In the genomic region with DNA sequence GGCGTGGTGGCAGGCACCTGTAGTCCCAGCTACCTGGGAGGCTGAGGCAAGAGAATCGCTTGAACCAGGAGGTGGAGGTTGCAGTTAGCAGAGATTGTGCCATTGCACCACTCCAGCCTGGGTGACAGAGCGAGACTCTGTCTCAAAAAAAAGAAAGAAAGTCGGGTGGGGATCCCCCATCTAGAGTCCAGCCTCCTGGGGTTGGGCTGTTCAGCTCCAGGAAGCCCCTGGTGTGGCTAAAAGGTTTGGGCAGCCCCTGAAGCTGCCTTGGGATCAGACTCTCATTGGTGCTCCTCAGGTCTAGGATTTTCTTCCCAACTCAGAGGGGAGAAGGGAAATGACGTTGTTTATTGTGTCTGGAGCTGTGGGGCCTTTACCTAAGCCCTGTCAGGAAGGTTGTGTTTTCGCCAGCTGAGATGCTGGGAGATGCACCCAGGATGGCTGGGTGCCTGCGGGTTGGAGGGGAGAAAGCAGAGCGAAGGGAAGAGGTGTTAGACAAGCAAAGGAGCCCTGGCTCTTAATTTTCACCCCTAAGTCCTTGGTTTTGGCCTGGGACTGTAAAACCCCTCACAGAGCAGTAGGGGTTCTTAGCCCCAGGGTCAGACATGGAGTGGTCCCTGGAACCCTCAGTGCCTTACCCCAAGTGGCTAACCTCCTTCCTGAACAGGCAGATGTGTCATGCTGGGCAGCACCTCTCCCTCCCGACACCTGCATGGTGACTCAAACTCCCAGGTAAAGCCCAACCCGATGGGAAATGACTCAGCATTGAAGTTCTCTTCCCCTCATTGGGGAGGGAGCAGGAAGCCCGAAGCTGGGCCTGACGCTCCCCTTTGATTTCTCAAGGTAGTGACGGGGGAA, we compare ENCODE assay signal across 8 cellular contexts. TPM values are rescaled to one million over a fixed set of nuclear protein-coding genes. Genes with fewer than 3 reads are reported as not detected.
DNase-seq lines count a peak whose midpoint lies in the region; ATAC-seq lines count a peak whose summit lies in the region.

No MANE protein-coding gene starts in this region.

- no peaks in the 10 kb centered on the region for H3K36me3 Mint-ChIP-seq in activated T-cell treated with anti-CD3 and anti-CD28 coated beads, Interleukin-2, amount 50 U/mL, for 72 hours (ENCODE audit: insufficient read depth in 2 of 2)
- no peaks in the 10 kb centered on the region for H3K36me3 Mint-ChIP-seq in memory B cell

- ATAC-seq in activated T-cell treated with anti-CD3 and anti-CD28 coated beads, Interleukin-2, amount 50 U/mL, for 72 hours (replicated peaks in 1 of 2) = peak; percentile 94 to 95
- ATAC-seq in memory B cell (ENCODE audit: low read depth) = peak; percentile 49

- in situ Hi-C loops in KBM-7 (cut with MboI; ENCODE audit: low pct_unique_long_range_greater_than_20kb, low sequenced_read_pairs) = no loop called here
- in situ Hi-C loops in HAP-1 (cut with MboI; ENCODE audit: low sequenced_read_pairs) = no loop called here

- H3K27ac Mint-ChIP-seq in activated T-cell treated with anti-CD3 and anti-CD28 coated beads, Interleukin-2, amount 50 U/mL, for 72 hours = peak overlapping the region; percentile 17
- H3K27ac Mint-ChIP-seq in memory B cell = no peak overlapping the region

- H3K4me1 Mint-ChIP-seq in activated T-cell treated with anti-CD3 and anti-CD28 coated beads, Interleukin-2, amount 50 U/mL, for 72 hours (ENCODE audit: low read depth) = peaks cover 26% of the 10 kb centered on the region
- peaks cover 6% of the 10 kb centered on the region for H3K4me1 Mint-ChIP-seq in memory B cell

- H3K4me1 ChIP-seq in HAP-1 = no peaks in the 10 kb centered on the region; the same call in 1 of the 2 replicates

- no peak overlapping the region for H3K4me3 ChIP-seq in HAP-1

- no peaks in the 10 kb centered on the region for H3K27me3 ChIP-seq in HAP-1 (ENCODE audit: low read depth)

- H3K4me3 Mint-ChIP-seq in activated T-cell treated with anti-CD3 and anti-CD28 coated beads, Interleukin-2, amount 50 U/mL, for 72 hours = peak overlapping the region; percentile 50 to 52
- H3K4me3 Mint-ChIP-seq in memory B cell = no peak overlapping the region

- H3K36me3 ChIP-seq in HAP-1 (replicated peaks) = no peaks in the 10 kb centered on the region

- DNase-seq in NCI-H146 (lab: John Stamatoyannopoulos, UW) = peak; percentile 21
- DNase-seq in NCI-H146 treated with DMSO at 0.1 percent for 48 hours (lab: John Stamatoyannopoulos, UW; ENCODE audit: unreplicated experiment) = no peak
- peak; percentile 40 for DNase-seq in KBM-7
- DNase-seq in activated T-cell treated with anti-CD3 and anti-CD28 coated beads, Interleukin-2, amount 50 U/mL, for 72 hours = peak; percentile 74 to 77
- no peak for DNase-seq in memory B cell (ENCODE audit: low spot score in 2 of 2)
- no peak for DNase-seq in HAP-1 (ENCODE audit: low spot score in 2 of 2)
- no peak for DNase-seq in dedifferentiated amniotic fluid mesenchymal stem cell (ENCODE audit: extremely low spot score)
- DNase-seq in HCEC 1CT = no peak

- peaks cover 32% of the 10 kb centered on the region for H3K27me3 Mint-ChIP-seq in activated T-cell treated with anti-CD3 and anti-CD28 coated beads, Interleukin-2, amount 50 U/mL, for 72 hours (ENCODE audit: low read depth)
- H3K27me3 Mint-ChIP-seq in memory B cell = peaks cover 2% of the 10 kb centered on the region

- no peaks in the 10 kb centered on the region for H3K9me3 ChIP-seq in HAP-1

- no peaks in the 10 kb centered on the region for H3K9me3 Mint-ChIP-seq in activated T-cell treated with anti-CD3 and anti-CD28 coated beads, Interleukin-2, amount 50 U/mL, for 72 hours
- no peaks in the 10 kb centered on the region for H3K9me3 Mint-ChIP-seq in memory B cell

RNA-seq across cellular contexts. Expression of gene PLAU, which starts 21.1 kb away (rescaled TPM):
- total RNA-seq in activated T-cell treated with anti-CD3 and anti-CD28 coated beads, Interleukin-2, amount 50 U/mL, for 72 hours = under 1 TPM; 0.43 to 0.44 TPM

RNA-seq across cellular contexts. Expression of gene CAMK2G, which starts 57.6 kb away (rescaled TPM):
- total RNA-seq in activated T-cell treated with anti-CD3 and anti-CD28 coated beads, Interleukin-2, amount 50 U/mL, for 72 hours = 10 to 100 TPM; 25.0 to 30.3 TPM

Comparison
In these comparisons a context has a peak if more than half of its experiments do, and no peak if none do; other contexts are left out.
1. DNase-seq: peak in NCI-H146 (single experiment), KBM-7 (single experiment) and activated T-cell treated with anti-CD3 and anti-CD28 coated beads, Interleukin-2, amount 50 U/mL, for 72 hours (2 of 2); none in NCI-H146 treated with DMSO at 0.1 percent for 48 hours (single experiment), memory B cell (0 of 2), HAP-1 (0 of 2), dedifferentiated amniotic fluid mesenchymal stem cell (single experiment) and HCEC 1CT (single experiment).